In the genomic region with DNA sequence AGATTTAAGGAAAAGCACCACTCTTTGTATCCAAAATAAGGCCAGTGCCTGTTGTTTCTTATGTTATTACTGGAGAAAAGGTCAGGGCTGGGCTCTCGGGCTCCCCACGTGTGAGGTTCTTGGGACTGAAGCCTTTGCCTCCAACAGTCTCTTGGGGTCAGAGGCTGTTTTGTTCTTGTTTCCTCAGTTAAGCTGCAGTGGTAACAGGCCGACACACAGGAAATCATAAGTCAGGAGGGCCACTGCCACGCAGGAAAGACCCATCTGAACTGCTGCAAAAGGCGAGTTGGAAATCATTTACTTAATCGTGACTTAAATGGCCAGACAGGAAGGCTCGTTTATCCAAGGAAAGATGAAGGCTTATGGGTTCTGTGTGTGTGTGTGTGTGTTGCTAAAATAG, we compare ENCODE assay signal across 10 cellular contexts.
DNase-seq lines count a peak whose midpoint lies in the region; ATAC-seq and TF ChIP-seq lines count a peak whose summit lies in the region.
"Had no signal": no experiment of that assay in that cellular context is flagged by ENCODE, and none has a peak within 500 bp of the region (broad histone marks: within the 10 kb centered on the region; RNA-seq: fewer than 3 reads in every experiment).

No MANE protein-coding gene starts in this region.

- H3K4me3 Mint-ChIP-seq in memory B cell = peak overlapping the region; percentile 28

- DNase-seq in GM06990 (ENCODE audit: extremely low read depth, insufficient read length) = peak; percentile 29
- DNase-seq in amniotic epithelial cell (ENCODE audit: low read depth) = peak; percentile 21
- DNase-seq in memory B cell (ENCODE audit: low spot score in 2 of 2) = no peak
- no peak for DNase-seq in DMS153 treated with DMSO at 0.1 percent for 48 hours (lab: John Stamatoyannopoulos, UW; ENCODE audit: unreplicated experiment)
- DNase-seq in SW480 (ENCODE audit: low spot score) = no peak
- no peak for DNase-seq in putamen (ENCODE audit: low spot score)
- DNase-seq in kidney tubule cell (ENCODE audit: low spot score) = no peak
- DNase-seq: kidney glomerular epithelial cell, NCI-H774 had no signal

- H3K27me3 Mint-ChIP-seq in memory B cell = no peaks in the 10 kb centered on the region

- H3K27me3 ChIP-seq in GM06990 (replicated peaks; ENCODE audit: control insufficient read depth, insufficient read depth, low read length) = no peaks in the 10 kb centered on the region

- H3K4me1 Mint-ChIP-seq in memory B cell = peaks cover 26% of the 10 kb centered on the region

- H3K36me3 ChIP-seq in GM06990 (ENCODE audit: control insufficient read depth, insufficient read depth, low read length) = no peaks in the 10 kb centered on the region

- ATAC-seq in HG02981 (IDR thresholded peaks at IDR 0.05; ENCODE audit: unreplicated experiment) (peak; percentile 50), memory B cell (ENCODE audit: low read depth) (no peak)

- H3K9me3 Mint-ChIP-seq in memory B cell = no peaks in the 10 kb centered on the region

- peak overlapping the region; percentile 75 for H3K27ac Mint-ChIP-seq in memory B cell

- peak; percentile 4 for TF ChIP-seq CTCF in GM06990 (IDR thresholded peaks at IDR 0.05; ENCODE audit: insufficient read depth, low read length, poor library complexity, severe bottlenecking)

- H3K36me3 Mint-ChIP-seq in memory B cell = no peaks in the 10 kb centered on the region

- no peak overlapping the region for H3K4me3 ChIP-seq in GM06990 (replicated peaks; ENCODE audit: low read depth, low read length)

Comparison
In these comparisons a context has a peak if more than half of its experiments do, and no peak if none do; other contexts are left out.
1. DNase-seq: peak in GM06990 (single experiment) and amniotic epithelial cell (single experiment); none in memory B cell (0 of 2), DMS153 treated with DMSO at 0.1 percent for 48 hours (single experiment), SW480 (single experiment), putamen (single experiment) and kidney tubule cell (single experiment).